1 cellular context compared by ENCODE assay signal in the genomic region with DNA sequence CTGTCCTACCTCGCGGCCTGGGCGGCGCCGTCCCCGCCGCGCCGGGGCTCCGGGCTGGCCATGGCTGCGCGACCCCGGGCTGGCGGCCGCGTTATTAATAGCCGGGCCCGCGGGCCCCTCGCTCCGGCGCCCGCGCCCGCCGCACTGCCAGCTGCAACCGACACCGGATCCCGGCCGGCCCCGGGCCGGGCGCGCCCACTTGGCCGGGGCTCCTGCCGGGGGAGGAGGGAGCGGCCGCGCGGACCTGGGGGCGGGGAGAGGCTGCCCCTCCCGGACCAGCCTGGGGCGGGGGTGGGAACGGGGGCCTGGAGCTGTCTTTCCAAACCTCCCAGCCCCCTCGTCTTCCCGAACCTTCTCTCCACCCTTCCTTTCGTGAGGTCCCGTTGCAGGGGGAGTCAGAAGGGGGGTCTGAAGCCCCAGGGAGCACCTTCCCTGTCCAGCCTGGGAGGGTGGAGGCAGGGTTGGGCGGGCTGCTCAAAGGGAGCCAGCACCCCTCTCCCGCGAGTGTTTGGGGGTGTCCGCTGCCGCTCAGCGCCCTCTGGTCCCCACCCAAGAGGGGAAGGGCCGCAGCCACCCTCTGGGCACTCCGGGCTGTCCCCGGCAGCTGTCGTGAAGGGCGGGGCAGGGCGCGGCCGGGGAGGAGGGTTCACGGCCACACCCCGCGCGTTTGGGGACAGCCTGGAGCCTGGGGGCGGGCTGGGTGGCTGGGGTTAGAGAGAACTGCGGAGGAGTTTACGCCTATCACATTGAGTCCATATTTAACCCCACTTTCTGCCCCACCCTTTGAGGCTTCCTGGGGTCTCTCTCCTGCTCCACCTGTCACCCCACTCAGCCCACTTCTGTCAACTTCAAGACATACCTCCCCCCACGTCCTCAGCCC.
TF ChIP-seq lines count a peak whose summit lies in the region.

A gene (minus strand): TSS at position 172 of the 880 bp plus-strand sequence. CDS start 110 bp downstream, at position 62.

TF ChIP-seq in HEK293, 187 proteins besides CTCF, POLR2A, EP300 and RAD21 (continued from another document):
- TF ChIP-seq ZNF138 (tag by site-specific recombination; IDR thresholded peaks at IDR 0.05; ENCODE audit: borderline replicate concordance) (no peak), KLF10 (tag by site-specific recombination; IDR thresholded peaks at IDR 0.05) (peak; percentile 47; the same call in 1 of the 2 replicates), KLF1 (tag by site-specific recombination; IDR thresholded peaks at IDR 0.05) (peak; percentile 100), ZNF37A (tag by site-specific recombination; IDR thresholded peaks at IDR 0.05) (no peak), ZNF530 (tag by site-specific recombination; IDR thresholded peaks at IDR 0.05; ENCODE audit: low read depth) (no peak), ZNF76 (tag by site-specific recombination; IDR thresholded peaks at IDR 0.05; ENCODE audit: borderline replicate concordance, low read depth) (no peak), ZNF24 (tag by site-specific recombination; IDR thresholded peaks at IDR 0.05) (no peak), ZFHX2 (tag by site-specific recombination; conservative IDR thresholded peaks at IDR 0.05) (peak; percentile 86), ZNF664 (tag by site-specific recombination; IDR thresholded peaks at IDR 0.05) (no peak), ZFP69B (tag by site-specific recombination; IDR thresholded peaks at IDR 0.05) (no peak), ZNF341 (tag by site-specific recombination; IDR thresholded peaks at IDR 0.05; ENCODE audit: low read depth) (peak; percentile 80), REPIN1 (tag by site-specific recombination; IDR thresholded peaks at IDR 0.05; ENCODE audit: low read depth) (no peak), ZNF791 (tag by site-specific recombination; IDR thresholded peaks at IDR 0.05) (no peak), HOXC10 (CRISPR knock-in tag; IDR thresholded peaks at IDR 0.05) (no peak)
- TF ChIP-seq, protein P1, sequence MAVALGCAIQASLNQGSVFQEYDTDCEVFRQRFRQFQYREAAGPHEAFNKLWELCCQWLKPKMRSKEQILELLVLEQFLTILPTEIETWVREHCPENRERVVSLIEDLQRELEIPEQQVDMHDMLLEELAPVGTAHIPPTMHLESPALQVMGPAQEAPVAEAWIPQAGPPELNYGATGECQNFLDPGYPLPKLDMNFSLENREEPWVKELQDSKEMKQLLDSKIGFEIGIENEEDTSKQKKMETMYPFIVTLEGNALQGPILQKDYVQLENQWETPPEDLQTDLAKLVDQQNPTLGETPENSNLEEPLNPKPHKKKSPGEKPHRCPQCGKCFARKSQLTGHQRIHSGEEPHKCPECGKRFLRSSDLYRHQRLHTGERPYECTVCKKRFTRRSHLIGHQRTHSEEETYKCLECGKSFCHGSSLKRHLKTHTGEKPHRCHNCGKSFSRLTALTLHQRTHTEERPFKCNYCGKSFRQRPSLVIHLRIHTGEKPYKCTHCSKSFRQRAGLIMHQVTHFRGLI (tag by site-specific recombination; IDR thresholded peaks at IDR 0.05): 0 out of 2 replicates have a peak, but pooled peaks have one; percentile 47
- TF ChIP-seq, protein P2, sequence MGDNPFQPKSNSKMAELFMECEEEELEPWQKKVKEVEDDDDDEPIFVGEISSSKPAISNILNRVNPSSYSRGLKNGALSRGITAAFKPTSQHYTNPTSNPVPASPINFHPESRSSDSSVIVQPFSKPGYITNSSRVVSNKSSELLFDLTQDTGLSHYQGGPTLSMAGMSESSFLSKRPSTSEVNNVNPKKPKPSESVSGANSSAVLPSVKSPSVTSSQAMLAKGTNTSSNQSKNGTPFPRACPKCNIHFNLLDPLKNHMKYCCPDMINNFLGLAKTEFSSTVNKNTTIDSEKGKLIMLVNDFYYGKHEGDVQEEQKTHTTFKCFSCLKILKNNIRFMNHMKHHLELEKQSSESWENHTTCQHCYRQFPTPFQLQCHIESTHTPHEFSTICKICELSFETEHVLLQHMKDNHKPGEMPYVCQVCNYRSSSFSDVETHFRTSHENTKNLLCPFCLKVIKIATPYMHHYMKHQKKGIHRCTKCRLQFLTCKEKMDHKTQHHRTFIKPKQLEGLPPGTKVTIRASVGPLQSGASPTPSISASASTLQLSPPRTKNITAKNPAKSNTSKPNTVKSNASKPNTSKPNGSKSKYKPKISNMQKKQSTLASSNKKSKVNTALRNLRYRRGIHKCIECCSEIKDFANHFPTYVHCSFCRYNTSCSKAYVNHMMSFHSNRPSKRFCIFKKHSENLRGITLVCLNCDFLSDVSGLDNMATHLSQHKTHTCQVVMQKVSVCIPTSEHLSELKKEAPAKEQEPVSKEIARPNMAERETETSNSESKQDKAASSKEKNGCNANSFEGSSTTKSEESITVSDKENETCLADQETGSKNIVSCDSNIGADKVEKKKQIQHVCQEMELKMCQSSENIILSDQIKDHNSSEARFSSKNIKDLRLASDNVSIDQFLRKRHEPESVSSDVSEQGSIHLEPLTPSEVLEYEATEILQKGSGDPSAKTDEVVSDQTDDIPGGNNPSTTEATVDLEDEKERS (tag by site-specific recombination; IDR thresholded peaks at IDR 0.05): no peak
- TF ChIP-seq, protein P3, sequence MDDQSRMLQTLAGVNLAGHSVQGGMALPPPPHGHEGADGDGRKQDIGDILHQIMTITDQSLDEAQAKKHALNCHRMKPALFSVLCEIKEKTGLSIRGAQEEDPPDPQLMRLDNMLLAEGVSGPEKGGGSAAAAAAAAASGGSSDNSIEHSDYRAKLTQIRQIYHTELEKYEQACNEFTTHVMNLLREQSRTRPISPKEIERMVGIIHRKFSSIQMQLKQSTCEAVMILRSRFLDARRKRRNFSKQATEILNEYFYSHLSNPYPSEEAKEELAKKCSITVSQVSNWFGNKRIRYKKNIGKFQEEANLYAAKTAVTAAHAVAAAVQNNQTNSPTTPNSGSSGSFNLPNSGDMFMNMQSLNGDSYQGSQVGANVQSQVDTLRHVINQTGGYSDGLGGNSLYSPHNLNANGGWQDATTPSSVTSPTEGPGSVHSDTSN (CRISPR knock-in tag; IDR thresholded peaks at IDR 0.05): peak; percentile 52; the same call in 1 of the 2 replicates
- TF ChIP-seq, protein P4, sequence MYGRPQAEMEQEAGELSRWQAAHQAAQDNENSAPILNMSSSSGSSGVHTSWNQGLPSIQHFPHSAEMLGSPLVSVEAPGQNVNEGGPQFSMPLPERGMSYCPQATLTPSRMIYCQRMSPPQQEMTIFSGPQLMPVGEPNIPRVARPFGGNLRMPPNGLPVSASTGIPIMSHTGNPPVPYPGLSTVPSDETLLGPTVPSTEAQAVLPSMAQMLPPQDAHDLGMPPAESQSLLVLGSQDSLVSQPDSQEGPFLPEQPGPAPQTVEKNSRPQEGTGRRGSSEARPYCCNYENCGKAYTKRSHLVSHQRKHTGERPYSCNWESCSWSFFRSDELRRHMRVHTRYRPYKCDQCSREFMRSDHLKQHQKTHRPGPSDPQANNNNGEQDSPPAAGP (tag by site-specific recombination; IDR thresholded peaks at IDR 0.05): peak; percentile 81; the same call in 1 of the 2 replicates
- TF ChIP-seq, protein P5, sequence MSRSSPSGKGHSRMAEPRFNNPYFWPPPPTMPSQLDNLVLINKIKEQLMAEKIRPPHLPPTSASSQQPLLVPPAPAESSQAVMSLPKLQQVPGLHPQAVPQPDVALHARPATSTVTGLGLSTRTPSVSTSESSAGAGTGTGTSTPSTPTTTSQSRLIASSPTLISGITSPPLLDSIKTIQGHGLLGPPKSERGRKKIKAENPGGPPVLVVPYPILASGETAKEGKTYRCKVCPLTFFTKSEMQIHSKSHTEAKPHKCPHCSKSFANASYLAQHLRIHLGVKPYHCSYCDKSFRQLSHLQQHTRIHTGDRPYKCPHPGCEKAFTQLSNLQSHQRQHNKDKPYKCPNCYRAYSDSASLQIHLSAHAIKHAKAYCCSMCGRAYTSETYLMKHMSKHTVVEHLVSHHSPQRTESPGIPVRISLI (tag by site-specific recombination; IDR thresholded peaks at IDR 0.05): no peak
